ENCODE assay signal across 18 cellular contexts in genomic region chr17:66779186-66779585, GRCh38. TPM values are rescaled to one million over a fixed set of nuclear protein-coding genes. Genes with fewer than 3 reads are reported as not detected.
"Had no signal": no experiment of that assay in that cellular context is flagged by ENCODE, and none has a peak within 500 bp of the region (broad histone marks: within the 10 kb centered on the region; RNA-seq: fewer than 3 reads in every experiment).

No MANE protein-coding gene starts in this region.

- H3K27ac Mint-ChIP-seq: activated CD8-positive, alpha-beta T cell treated with anti-CD3 and anti-CD28 coated beads, Interleukin-2, amount 10 ng/mL, durations not matched to agents 7 days and 5 days; activated naive CD4-positive, alpha-beta T cell treated with anti-CD3 and anti-CD28 coated beads for 36 hours; naive B cell had no signal

- ATAC-seq: activated CD8-positive, alpha-beta T cell treated with anti-CD3 and anti-CD28 coated beads, Interleukin-2, amount 10 ng/mL, durations not matched to agents 7 days and 5 days; body of pancreas had no signal

- H3K36me3 Mint-ChIP-seq: naive B cell had no signal

- H3K27me3 ChIP-seq: adrenal gland, body of pancreas, neutrophil, stomach had no signal

- H3K36me3 ChIP-seq: neutrophil, thoracic aorta, WERI-Rb-1 had no signal

- H3K9me3 Mint-ChIP-seq: activated naive CD4-positive, alpha-beta T cell treated with anti-CD3 and anti-CD28 coated beads for 36 hours; naive B cell had no signal

- H3K4me1 ChIP-seq: adrenal gland had no signal

- H3K4me3 Mint-ChIP-seq: activated CD8-positive, alpha-beta T cell treated with anti-CD3 and anti-CD28 coated beads, Interleukin-2, amount 10 ng/mL, durations not matched to agents 7 days and 5 days; activated naive CD4-positive, alpha-beta T cell treated with anti-CD3 and anti-CD28 coated beads for 36 hours; naive B cell had no signal

- H3K4me3 ChIP-seq: adrenal gland, body of pancreas, lung, stomach, thoracic aorta had no signal

- H3K27ac ChIP-seq: adrenal gland, body of pancreas, neutrophil, stomach, thoracic aorta, WERI-Rb-1 had no signal

- DNase-seq: activated CD4-positive, alpha-beta T cell treated with anti-CD3 and anti-CD28 coated beads for 4 hours; activated CD8-positive, alpha-beta memory T cell treated with anti-CD3 and anti-CD28 coated beads, Interleukin-2, amount 50 U/mL, for 48 hours; activated CD8-positive, alpha-beta T cell treated with anti-CD3 and anti-CD28 coated beads, Interleukin-2, amount 10 ng/mL, durations not matched to agents 7 days and 5 days; activated naive CD4-positive, alpha-beta T cell treated with anti-CD3 and anti-CD28 coated beads for 36 hours; adrenal gland; body of pancreas; dermis blood vessel endothelial cell; hypothalamus; naive B cell; posterior cingulate gyrus; stimulated activated CD4-positive, alpha-beta T cell treated with anti-CD3 and anti-CD28 coated beads, Interleukin-15, amount 100 ng/mL, for 24 hours; stimulated activated CD4-positive, alpha-beta T cell treated with anti-CD3 and anti-CD28 coated beads, Interleukin-4, amount 100 ng/mL, for 24 hours; stomach; WERI-Rb-1 had no signal

- H3K9me3 ChIP-seq: adrenal gland, body of pancreas, neutrophil, stomach, thoracic aorta had no signal

RNA-seq across cellular contexts. Expression of gene CACNG5, which starts 55.7 kb away (rescaled TPM):
- total RNA-seq: activated CD8-positive, alpha-beta T cell treated with anti-CD3 and anti-CD28 coated beads, Interleukin-2, amount 10 ng/mL, durations not matched to agents 7 days and 5 days; activated naive CD4-positive, alpha-beta T cell treated with anti-CD3 and anti-CD28 coated beads for 36 hours; adrenal gland; dermis blood vessel endothelial cell; lung; stomach; thoracic aorta had no signal
- polyA plus RNA-seq: adrenal gland, esophagus, lung, stomach had no signal
